12 cellular contexts compared by ENCODE assay signal in genomic region chr6:25277857-25278256, GRCh38. TPM values are rescaled to one million over a fixed set of nuclear protein-coding genes. Genes with fewer than 3 reads are reported as not detected.
DNase-seq lines count a peak whose midpoint lies in the region; ATAC-seq and TF ChIP-seq lines count a peak whose summit lies in the region.
"Had no signal": no experiment of that assay in that cellular context is flagged by ENCODE, and none has a peak within 500 bp of the region (broad histone marks: within the 10 kb centered on the region; RNA-seq: fewer than 3 reads in every experiment).

No MANE protein-coding gene starts in this region.

- POLR2A ChIA-PET in CD8-positive, alpha-beta T cell (lab: Charles Lee), result interaction anchor here (0.6 to 2.9 kb wide), 4 partner anchors 127 to 517 kb away, joined by 3 to 20 read pairs (median 8); no protein-coding TSS in a partner anchor

- peaks cover 9% of the 10 kb centered on the region for H3K27me3 Mint-ChIP-seq in CD8-positive, alpha-beta T cell (ENCODE audit: low read depth)
- H3K27me3 Mint-ChIP-seq in IgD-negative memory B cell (peaks cover 16% of the 10 kb centered on the region), chondrocyte (ENCODE audit: low read depth) (no peaks in the 10 kb centered on the region)
- H3K27me3 Mint-ChIP-seq in natural killer cell treated with Interleukin-12 subunit alpha and Interleukin-12 subunit beta and Interleukin-15 and Interleukin-18, amount 100 ng/mL, for 72 hours, result peaks cover 20 to 59% of the 10 kb centered on the region in 2 donors

- H3K36me3 Mint-ChIP-seq in CD8-positive, alpha-beta T cell, result peaks cover 3% of the 10 kb centered on the region
- H3K36me3 Mint-ChIP-seq in IgD-negative memory B cell (no peaks in the 10 kb centered on the region), chondrocyte (ENCODE audit: low read depth) (no peaks in the 10 kb centered on the region)
- H3K36me3 Mint-ChIP-seq in natural killer cell treated with Interleukin-12 subunit alpha and Interleukin-12 subunit beta and Interleukin-15 and Interleukin-18, amount 100 ng/mL, for 72 hours, result no peaks in the 10 kb centered on the region

- intact Hi-C loops in CD8-positive, alpha-beta T cell (cut with DNase I, micrococcal nuclease), result loop anchor here (1.0 to 2.0 kb wide), 4 partner anchors 13 to 279 kb away; no protein-coding TSS in a partner anchor
- intact Hi-C loops in upper lobe of right lung (cut with DNase I), result loop anchor here (5.0 kb wide), 1 partner anchor 209 kb away; no protein-coding TSS in a partner anchor

- H3K27me3 ChIP-seq in CD8-positive, alpha-beta T cell (ENCODE audit: insufficient read depth, low read length), result no peaks in the 10 kb centered on the region
- H3K27me3 ChIP-seq in upper lobe of right lung, result no peaks in the 10 kb centered on the region

- ATAC-seq in CD8-positive, alpha-beta T cell, result no peak
- ATAC-seq in natural killer cell treated with Interleukin-12 subunit alpha and Interleukin-12 subunit beta and Interleukin-15 and Interleukin-18, amount 100 ng/mL, for 72 hours, result no peak
- ATAC-seq in HG03342 (IDR thresholded peaks at IDR 0.05; ENCODE audit: unreplicated experiment) (no peak), HG02642 (IDR thresholded peaks at IDR 0.05; ENCODE audit: poor library complexity, unreplicated experiment) (no peak), upper lobe of right lung (no peak), GM18520 (IDR thresholded peaks at IDR 0.05; ENCODE audit: unreplicated experiment) (no peak)

- H3K4me1 ChIP-seq in CD8-positive, alpha-beta T cell (ENCODE audit: insufficient read depth, low read length), result peaks cover 18% of the 10 kb centered on the region
- H3K4me1 ChIP-seq in upper lobe of right lung, result peaks cover 25% of the 10 kb centered on the region

- H3K27ac Mint-ChIP-seq in CD8-positive, alpha-beta T cell, result no peak overlapping the region
- H3K27ac Mint-ChIP-seq in IgD-negative memory B cell, result peak overlapping the region in 1 of 3 donors; percentile 55
- peak overlapping the region; percentile 72 for H3K27ac Mint-ChIP-seq in chondrocyte (ENCODE audit: unreplicated experiment)
- no peak overlapping the region for H3K27ac Mint-ChIP-seq in natural killer cell treated with Interleukin-12 subunit alpha and Interleukin-12 subunit beta and Interleukin-15 and Interleukin-18, amount 100 ng/mL, for 72 hours

- no peak overlapping the region for H3K4me3 ChIP-seq in CD8-positive, alpha-beta T cell (ENCODE audit: low read depth, low read length)
- no peak overlapping the region for H3K4me3 ChIP-seq in upper lobe of right lung

- H3K4me3 Mint-ChIP-seq in CD8-positive, alpha-beta T cell, result peak overlapping the region; percentile 94
- H3K4me3 Mint-ChIP-seq in IgD-negative memory B cell, result peak overlapping the region; percentile 77 to 91 (median 88)
- H3K4me3 Mint-ChIP-seq in chondrocyte (ENCODE audit: unreplicated experiment), result peak overlapping the region; percentile 93
- peak overlapping the region; percentile 61 for H3K4me3 Mint-ChIP-seq in natural killer cell treated with Interleukin-12 subunit alpha and Interleukin-12 subunit beta and Interleukin-15 and Interleukin-18, amount 100 ng/mL, for 72 hours

- H3K4me1 Mint-ChIP-seq in CD8-positive, alpha-beta T cell (ENCODE audit: low read depth), result peaks cover 37% of the 10 kb centered on the region
- H3K4me1 Mint-ChIP-seq in IgD-negative memory B cell, result peaks cover 9 to 30% (median 10%) of the 10 kb centered on the region in 3 donors
- peaks cover 34% of the 10 kb centered on the region for H3K4me1 Mint-ChIP-seq in chondrocyte (ENCODE audit: low read depth)
- peaks cover 4 to 13% of the 10 kb centered on the region in 2 donors for H3K4me1 Mint-ChIP-seq in natural killer cell treated with Interleukin-12 subunit alpha and Interleukin-12 subunit beta and Interleukin-15 and Interleukin-18, amount 100 ng/mL, for 72 hours (ENCODE audit: low read depth in 2 of 2)

- CTCF ChIA-PET in CD8-positive, alpha-beta T cell (lab: Charles Lee), result interaction anchor here (0.8 to 6.8 kb wide), 17 partner anchors 8 to 285 kb away, joined by 3 to 157 read pairs (median 6); no protein-coding TSS in a partner anchor

- H3K9me3 ChIP-seq in CD8-positive, alpha-beta T cell (ENCODE audit: low read length), result no peaks in the 10 kb centered on the region
- no peaks in the 10 kb centered on the region for H3K9me3 ChIP-seq in upper lobe of right lung

- H3K36me3 ChIP-seq in CD8-positive, alpha-beta T cell (ENCODE audit: insufficient read depth, low read length), result no peaks in the 10 kb centered on the region
- no peaks in the 10 kb centered on the region for H3K36me3 ChIP-seq in upper lobe of right lung

- TF ChIP-seq CTCF in CD8-positive, alpha-beta T cell (IDR thresholded peaks at IDR 0.05), result no peak
- no peak for TF ChIP-seq CTCF in chondrocyte (IDR thresholded peaks at IDR 0.05)
- no peak for TF ChIP-seq CTCF in upper lobe of right lung (IDR thresholded peaks at IDR 0.05)

- H3K27ac ChIP-seq in CD8-positive, alpha-beta T cell (ENCODE audit: low read depth, low read length), result no peak overlapping the region
- H3K27ac ChIP-seq in upper lobe of right lung, result no peak overlapping the region

- no peak for DNase-seq in CD8-positive, alpha-beta T cell
- DNase-seq in chondrocyte (ENCODE audit: low spot score) (no peak), upper lobe of right lung (no peak)
- DNase-seq in natural killer cell treated with Interleukin-12 subunit alpha and Interleukin-12 subunit beta and Interleukin-15 and Interleukin-18, amount 100 ng/mL, for 72 hours (ENCODE audit: low spot score), result no peak
- DNase-seq: activated CD8-positive, alpha-beta memory T cell treated with anti-CD3 and anti-CD28 coated beads for 24 hours; NCI-H1930; Right ventricle myocardium superior; stimulated activated naive CD4-positive, alpha-beta T cell had no signal

- no peaks in the 10 kb centered on the region for H3K9me3 Mint-ChIP-seq in CD8-positive, alpha-beta T cell
- H3K9me3 Mint-ChIP-seq in IgD-negative memory B cell (no peaks in the 10 kb centered on the region), chondrocyte (ENCODE audit: low read depth) (no peaks in the 10 kb centered on the region)
- H3K9me3 Mint-ChIP-seq in natural killer cell treated with Interleukin-12 subunit alpha and Interleukin-12 subunit beta and Interleukin-15 and Interleukin-18, amount 100 ng/mL, for 72 hours, result no peaks in the 10 kb centered on the region

RNA-seq across cellular contexts. Expression of gene CARMIL1, which starts 1.3 kb away (rescaled TPM):
- 1 to 10 TPM; 5.0 to 6.1 TPM for total RNA-seq in CD8-positive, alpha-beta T cell
- polyA plus RNA-seq in IgD-negative memory B cell, result 1.1 TPM
- total RNA-seq in chondrocyte (14.5 to 18.8 TPM (median 16.4 TPM) in 3 replicates), upper lobe of right lung (37.6 TPM)
- under 1 TPM; 0.56 to 0.76 TPM for total RNA-seq in natural killer cell treated with Interleukin-12 subunit alpha and Interleukin-12 subunit beta and Interleukin-15 and Interleukin-18, amount 100 ng/mL, for 72 hours
